Comparison of ENCODE assay signal across 8 cellular contexts in genomic region chr16:68257251-68257905, GRCh38. TPM values are rescaled to one million over a fixed set of nuclear protein-coding genes. Genes with fewer than 3 reads are reported as not detected.
DNase-seq lines count a peak whose midpoint lies in the region; ATAC-seq and TF ChIP-seq lines count a peak whose summit lies in the region.

No MANE protein-coding gene starts in this region.

- H2BK120ac ChIP-seq in mesendoderm (ENCODE audit: low read depth, low read length), result no peak overlapping the region

- H3K27me3 ChIP-seq in HL-60 (ENCODE audit: insufficient read depth, poor library complexity, severe bottlenecking), result no peaks in the 10 kb centered on the region
- H3K27me3 ChIP-seq in parathyroid adenoma (ENCODE audit: control insufficient read depth, insufficient read depth, low read length), result no peaks in the 10 kb centered on the region
- no peaks in the 10 kb centered on the region for H3K27me3 ChIP-seq in mesendoderm (ENCODE audit: insufficient read depth, low read length, poor library complexity)

- H3K4me1 ChIP-seq in parathyroid adenoma, result peaks cover 19% of the 10 kb centered on the region
- no peaks in the 10 kb centered on the region for H3K4me1 ChIP-seq in mesendoderm (ENCODE audit: control insufficient read depth, low read depth, low read length)

- POLR2A ChIA-PET in activated CD8-positive, alpha-beta T cell treated with anti-CD3 and anti-CD28 coated beads, Interleukin-2, amount 10 ng/mL, durations not matched to agents 7 days and 5 days (lab: Charles Lee), result interaction anchor here (0.6 to 1.3 kb wide), 2 partner anchors 21 to 46 kb away, joined by 3 to 4 read pairs; no protein-coding TSS in a partner anchor

- peak; percentile 48 for DNase-seq in Right ventricle myocardium superior
- DNase-seq in left cardiac atrium, result no peak
- DNase-seq in HL-60 (ENCODE audit: low read depth in 1 of 2, low spot score in 1 of 2), result peak; percentile 70 to 96
- no peak for DNase-seq in activated CD8-positive, alpha-beta T cell treated with anti-CD3 and anti-CD28 coated beads, Interleukin-2, amount 10 ng/mL, durations not matched to agents 7 days and 5 days
- DNase-seq in mesendoderm, result no peak
- DNase-seq in HT-29 (ENCODE audit: low spot score), result no peak
- no peak for DNase-seq in NCI-H446 (lab: John Stamatoyannopoulos, UW)

- no peak overlapping the region for H2AK5ac ChIP-seq in mesendoderm (ENCODE audit: low read length)

- H4K8ac ChIP-seq in mesendoderm (ENCODE audit: low read depth, low read length), result no peak overlapping the region

- H3K4me3 Mint-ChIP-seq in activated CD8-positive, alpha-beta T cell treated with anti-CD3 and anti-CD28 coated beads, Interleukin-2, amount 10 ng/mL, durations not matched to agents 7 days and 5 days, result no peak overlapping the region

- no peak for TF ChIP-seq CTCF in HL-60 (IDR thresholded peaks at IDR 0.05; ENCODE audit: insufficient read depth, low read length)
- no peak for TF ChIP-seq CTCF in parathyroid adenoma (IDR thresholded peaks at IDR 0.05)

- no peak overlapping the region for H3K56ac ChIP-seq in mesendoderm (ENCODE audit: low read length)

- ATAC-seq in Right ventricle myocardium superior (ENCODE audit: poor library complexity) (no peak), left cardiac atrium (no peak)
- no peak for ATAC-seq in activated CD8-positive, alpha-beta T cell treated with anti-CD3 and anti-CD28 coated beads, Interleukin-2, amount 10 ng/mL, durations not matched to agents 7 days and 5 days

- H3K18ac ChIP-seq in mesendoderm (ENCODE audit: low read length), result no peak overlapping the region

- H3K36me3 ChIP-seq in parathyroid adenoma (ENCODE audit: control insufficient read depth, insufficient read depth, low read length), result no peaks in the 10 kb centered on the region
- no peaks in the 10 kb centered on the region for H3K36me3 ChIP-seq in mesendoderm (ENCODE audit: control insufficient read depth, insufficient read depth, low read length)

- H3K4me1 Mint-ChIP-seq in activated CD8-positive, alpha-beta T cell treated with anti-CD3 and anti-CD28 coated beads, Interleukin-2, amount 10 ng/mL, durations not matched to agents 7 days and 5 days (ENCODE audit: low read depth), result peaks cover 12% of the 10 kb centered on the region

- no peak overlapping the region for H2BK5ac ChIP-seq in mesendoderm (ENCODE audit: low read length)

- H3K4me3 ChIP-seq in HL-60 (replicated peaks; ENCODE audit: insufficient read depth, low read length) (no peak overlapping the region), parathyroid adenoma (ENCODE audit: low read depth, low read length) (no peak overlapping the region), mesendoderm (ENCODE audit: low read length) (no peak overlapping the region)

- no CpG with 5 or more reads among the region's 6 CpGs for WGBS in mesendoderm (ENCODE audit: extremely low coverage, insufficient coverage, low lambda C conversion rate)

- intact Hi-C loops in Right ventricle myocardium superior (cut with DNase I), result no loop called here
- intact Hi-C loops in left cardiac atrium (cut with DNase I), result no loop called here

- no peaks in the 10 kb centered on the region for H3K9me3 ChIP-seq in parathyroid adenoma (ENCODE audit: control insufficient read depth, low read length)

- no peaks in the 10 kb centered on the region for H3K79me1 ChIP-seq in mesendoderm (ENCODE audit: low read length)

- peak overlapping the region; percentile 7 for H3K27ac Mint-ChIP-seq in activated CD8-positive, alpha-beta T cell treated with anti-CD3 and anti-CD28 coated beads, Interleukin-2, amount 10 ng/mL, durations not matched to agents 7 days and 5 days

- H2BK15ac ChIP-seq in mesendoderm (replicated peaks; ENCODE audit: low read depth), result no peak overlapping the region

- H3K4me2 ChIP-seq in parathyroid adenoma (ENCODE audit: low read length) (no peak overlapping the region), mesendoderm (ENCODE audit: low read length) (no peak overlapping the region)

- H3K27me3 Mint-ChIP-seq in activated CD8-positive, alpha-beta T cell treated with anti-CD3 and anti-CD28 coated beads, Interleukin-2, amount 10 ng/mL, durations not matched to agents 7 days and 5 days (ENCODE audit: low read depth), result no peaks in the 10 kb centered on the region

- H3K27ac ChIP-seq in HL-60 (replicated peaks), result peak overlapping the region; percentile 87
- H3K27ac ChIP-seq in parathyroid adenoma, result peak overlapping the region; percentile 58
- no peak overlapping the region for H3K27ac ChIP-seq in mesendoderm (ENCODE audit: low read depth, low read length)

- H2AFZ ChIP-seq in parathyroid adenoma, result peak overlapping the region; percentile 65

- no peaks in the 10 kb centered on the region for H3K9me3 Mint-ChIP-seq in activated CD8-positive, alpha-beta T cell treated with anti-CD3 and anti-CD28 coated beads, Interleukin-2, amount 10 ng/mL, durations not matched to agents 7 days and 5 days (ENCODE audit: insufficient read depth)

- H4K5ac ChIP-seq in mesendoderm (ENCODE audit: low read length), result no peak overlapping the region

- no peak overlapping the region for H3K4ac ChIP-seq in mesendoderm (ENCODE audit: low read depth, low read length)

- H3K9ac ChIP-seq in parathyroid adenoma (no peak overlapping the region), mesendoderm (ENCODE audit: low read length) (no peak overlapping the region)

- CTCF ChIA-PET in activated CD8-positive, alpha-beta T cell treated with anti-CD3 and anti-CD28 coated beads, Interleukin-2, amount 10 ng/mL, durations not matched to agents 7 days and 5 days (lab: Charles Lee), result interaction anchor here (1.3 to 9.4 kb wide), 4 partner anchors 16 to 164 kb away, joined by 3 to 544 read pairs (median 4); no protein-coding TSS in a partner anchor

- H3K79me2 ChIP-seq in parathyroid adenoma, result peaks cover 3% of the 10 kb centered on the region
- H3K79me2 ChIP-seq in mesendoderm (ENCODE audit: control insufficient read depth, insufficient read depth, low read length), result no peaks in the 10 kb centered on the region

- H3K23ac ChIP-seq in mesendoderm (ENCODE audit: low read length), result no peak overlapping the region

- peaks cover 10% of the 10 kb centered on the region for H3K36me3 Mint-ChIP-seq in activated CD8-positive, alpha-beta T cell treated with anti-CD3 and anti-CD28 coated beads, Interleukin-2, amount 10 ng/mL, durations not matched to agents 7 days and 5 days (ENCODE audit: low read depth)

RNA-seq across cellular contexts. Expression of gene SLC7A6, which starts 6.9 kb away (rescaled TPM):
- total RNA-seq in Right ventricle myocardium superior, result 38.7 TPM
- 10 to 100 TPM; 33.0 to 51.6 TPM for total RNA-seq in left cardiac atrium
- 10 to 100 TPM; 84.1 to 85.0 TPM for total RNA-seq in activated CD8-positive, alpha-beta T cell treated with anti-CD3 and anti-CD28 coated beads, Interleukin-2, amount 10 ng/mL, durations not matched to agents 7 days and 5 days
- 23.3 TPM for polyA plus RNA-seq in mesendoderm (2013, experiment 1 of 2)
- polyA plus RNA-seq in mesendoderm (2013, experiment 2 of 2), result 22.1 TPM
- 43.2 and 53.7 TPM in 2 replicates for total RNA-seq in HT-29 (2014; rRNA removed; shearing (Covaris generic))

RNA-seq across cellular contexts. Expression of gene PLA2G15, which starts 12.2 kb away (rescaled TPM):
- total RNA-seq in Right ventricle myocardium superior (38.1 TPM), left cardiac atrium (10 to 100 TPM; 20.5 to 27.4 TPM)
- 1 to 10 TPM; 8.6 to 9.4 TPM for total RNA-seq in activated CD8-positive, alpha-beta T cell treated with anti-CD3 and anti-CD28 coated beads, Interleukin-2, amount 10 ng/mL, durations not matched to agents 7 days and 5 days
- polyA plus RNA-seq in mesendoderm (2013, experiment 1 of 2), result 4.0 TPM
- 4.0 TPM for polyA plus RNA-seq in mesendoderm (2013, experiment 2 of 2)
- 15.9 and 18.6 TPM in 2 replicates for total RNA-seq in HT-29 (2014; rRNA removed; shearing (Covaris generic))

RNA-seq across cellular contexts. Expression of gene ESRP2, which starts 21.5 kb away (rescaled TPM):
- total RNA-seq in Right ventricle myocardium superior (0.73 TPM), left cardiac atrium (under 1 TPM; 0.32 to 0.42 TPM)
- total RNA-seq in activated CD8-positive, alpha-beta T cell treated with anti-CD3 and anti-CD28 coated beads, Interleukin-2, amount 10 ng/mL, durations not matched to agents 7 days and 5 days, result under 1 TPM in 1 of 2 experiments, not detected in 1; 0.18 TPM
- 26.2 TPM for polyA plus RNA-seq in mesendoderm (2013, experiment 1 of 2)
- 26.6 TPM for polyA plus RNA-seq in mesendoderm (2013, experiment 2 of 2)
- total RNA-seq in HT-29 (2014; rRNA removed; shearing (Covaris generic)), result 104 and 122 TPM in 2 replicates

RNA-seq across cellular contexts. Expression of gene SLC7A6OS, which starts 53.4 kb away (rescaled TPM):
- total RNA-seq in Right ventricle myocardium superior (11.2 TPM), left cardiac atrium (10 to 100 TPM; 10.2 to 10.7 TPM)
- 10 to 100 TPM; 26.3 to 30.7 TPM for total RNA-seq in activated CD8-positive, alpha-beta T cell treated with anti-CD3 and anti-CD28 coated beads, Interleukin-2, amount 10 ng/mL, durations not matched to agents 7 days and 5 days
- 9.4 TPM for polyA plus RNA-seq in mesendoderm (2013, experiment 1 of 2)
- polyA plus RNA-seq in mesendoderm (2013, experiment 2 of 2), result 8.9 TPM
- total RNA-seq in HT-29 (2014; rRNA removed; shearing (Covaris generic)), result 15.0 and 22.2 TPM in 2 replicates

RNA-seq across cellular contexts. Expression of gene PRMT7, which starts 53.4 kb away (rescaled TPM):
- total RNA-seq in Right ventricle myocardium superior (28.1 TPM), left cardiac atrium (10 to 100 TPM; 24.3 to 24.9 TPM)
- total RNA-seq in activated CD8-positive, alpha-beta T cell treated with anti-CD3 and anti-CD28 coated beads, Interleukin-2, amount 10 ng/mL, durations not matched to agents 7 days and 5 days, result 10 to 100 TPM; 70.4 to 73.2 TPM
- polyA plus RNA-seq in mesendoderm (2013, experiment 1 of 2), result 35.9 TPM
- 35.7 TPM for polyA plus RNA-seq in mesendoderm (2013, experiment 2 of 2)
- 36.3 and 50.6 TPM in 2 replicates for total RNA-seq in HT-29 (2014; rRNA removed; shearing (Covaris generic))

Comparison
In these comparisons a context has a peak if more than half of its experiments do, and no peak if none do; other contexts are left out.
1. DNase-seq: peak in Right ventricle myocardium superior (single experiment) and HL-60 (2 of 2); none in left cardiac atrium (single experiment), activated CD8-positive, alpha-beta T cell treated with anti-CD3 and anti-CD28 coated beads, Interleukin-2, amount 10 ng/mL, durations not matched to agents 7 days and 5 days (single experiment), mesendoderm (single experiment), HT-29 (single experiment) and NCI-H446 (0 of 2).
2. RNA of gene ESRP2, which starts 21.5 kb away (total RNA-seq): 104 to 122 TPM in HT-29; 0.73 TPM in Right ventricle myocardium superior (single experiment), 0.32 to 0.42 TPM in left cardiac atrium and 0.18 TPM in activated CD8-positive, alpha-beta T cell treated with anti-CD3 and anti-CD28 coated beads, Interleukin-2, amount 10 ng/mL, durations not matched to agents 7 days and 5 days; every median in the first group is over 10 times any median in the second.